Comparison of ENCODE assay signal across 1 cellular context in the genomic region with DNA sequence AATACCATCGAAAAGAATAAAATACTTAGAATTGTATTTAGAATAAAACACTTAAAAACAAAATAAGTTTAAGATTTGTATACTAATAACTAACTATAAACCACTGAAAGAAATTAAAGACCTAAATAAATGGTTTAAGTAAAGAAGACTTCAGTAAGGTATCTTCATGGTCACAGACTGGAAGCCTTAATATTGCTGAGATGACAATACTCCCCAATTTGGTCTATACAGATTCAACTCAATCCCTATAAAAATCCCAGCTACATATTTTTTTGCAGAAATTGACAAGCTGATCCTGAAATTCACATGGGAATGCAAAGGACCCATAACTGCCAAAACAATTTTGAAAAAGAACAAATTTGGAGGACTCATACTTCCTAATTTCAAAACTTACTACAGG.
TF ChIP-seq lines count a peak whose summit lies in the region.

No MANE protein-coding gene starts in this region.

TF ChIP-seq in K562, 482 proteins besides CTCF, POLR2A, EP300 and RAD21:
- TF ChIP-seq MAFF (IDR thresholded peaks at IDR 0.05; ENCODE audit: low read length) (0 out of 2 replicates have a peak, but pooled peaks have one; percentile 23), MAFG (tag; conservative IDR thresholded peaks at IDR 0.05) (0 out of 2 replicates have a peak, but pooled peaks have one; percentile 6), ZNF316 (IDR thresholded peaks at IDR 0.05) (peak; percentile 68), DIDO1 (tag; IDR thresholded peaks at IDR 0.05; ENCODE audit: low read depth) (no peak), C11orf30 (IDR thresholded peaks at IDR 0.05; ENCODE audit: low read depth) (peak; percentile 37; the same call in 1 of the 2 replicates)
